In genomic region chr3:169980055-169980454, GRCh38 we compare ENCODE assay signal across 15 cellular contexts. TPM values are rescaled to one million over a fixed set of nuclear protein-coding genes. Genes with fewer than 3 reads are reported as not detected.
DNase-seq lines count a peak whose midpoint lies in the region; ATAC-seq and TF ChIP-seq lines count a peak whose summit lies in the region.
"Had no signal": no experiment of that assay in that cellular context is flagged by ENCODE, and none has a peak within 500 bp of the region (broad histone marks: within the 10 kb centered on the region; RNA-seq: fewer than 3 reads in every experiment).

No MANE protein-coding gene starts in this region.

- no peaks in the 10 kb centered on the region for H3K9me2 ChIP-seq in SU-DHL-6 (replicated peaks; ENCODE audit: insufficient read depth, low read length)

- WGBS in testis, 2 donors, result 82 to 94% methylated on average over 2 of the region's 2 CpGs
- WGBS in lower leg skin, 2 donors, result 79 to 80% methylated on average over 2 of the region's 2 CpGs

- peak overlapping the region; percentile 97 for H3K27ac ChIP-seq in SU-DHL-6 (ENCODE audit: low read depth, low read length)
- H3K27ac ChIP-seq in foreskin keratinocyte, result no peak overlapping the region
- no peak overlapping the region for H3K27ac ChIP-seq in testis

- H3K4me1 Mint-ChIP-seq in stimulated activated naive CD8-positive, alpha-beta T cell treated with anti-CD3 and anti-CD28 coated beads, Interleukin-15, amount 100 ng/mL, for 72 hours, result peaks cover 23% of the 10 kb centered on the region
- H3K4me1 Mint-ChIP-seq in activated CD4-positive, alpha-beta T cell treated with anti-CD3 and anti-CD28 coated beads, Interleukin-2, amount 10 ng/mL, durations not matched to agents 7 days and 5 days, result no peaks in the 10 kb centered on the region

- H3K4me1 ChIP-seq in foreskin keratinocyte (no peaks in the 10 kb centered on the region), testis (no peaks in the 10 kb centered on the region)

- no peak overlapping the region for H3K9ac ChIP-seq in SU-DHL-6 (ENCODE audit: low read length)
- H3K9ac ChIP-seq: BLaER1 treated with 17β-estradiol and CSF1 and Interleukin-3, amounts not matched to agents 10 nM and 100 nM had no signal

- no peak for DNase-seq in stimulated activated naive CD8-positive, alpha-beta T cell treated with anti-CD3 and anti-CD28 coated beads, Interleukin-15, Interleukin-2, amounts not matched to agents 100 U/mL and 50 U/mL, for 24 hours
- DNase-seq in stimulated activated naive CD8-positive, alpha-beta T cell treated with anti-CD3 and anti-CD28 coated beads, Interleukin-15, amount 100 ng/mL, for 72 hours, result no peak
- DNase-seq in foreskin keratinocyte (peak; percentile 18 to 19), testis (no peak), lower leg skin (ENCODE audit: low spot score in 2 of 2) (no peak)
- no peak for DNase-seq in activated CD4-positive, alpha-beta T cell treated with anti-CD3 and anti-CD28 coated beads, Interleukin-2, amount 10 ng/mL, durations not matched to agents 7 days and 5 days
- DNase-seq: activated CD4-positive, alpha-beta memory T cell treated with anti-CD3 and anti-CD28 coated beads, Interleukin-2, amount 10 ng/mL, durations not matched to agents 7 days and 5 days; GF-D8; hippocampal formation; mammary epithelial cell; NCI-H2171; PC-3 had no signal

- no peak overlapping the region for H3K27ac Mint-ChIP-seq in stimulated activated naive CD8-positive, alpha-beta T cell treated with anti-CD3 and anti-CD28 coated beads, Interleukin-15, amount 100 ng/mL, for 72 hours
- no peak overlapping the region for H3K27ac Mint-ChIP-seq in activated CD4-positive, alpha-beta T cell treated with anti-CD3 and anti-CD28 coated beads, Interleukin-2, amount 10 ng/mL, durations not matched to agents 7 days and 5 days
- H3K27ac Mint-ChIP-seq: activated CD4-positive, alpha-beta memory T cell treated with anti-CD3 and anti-CD28 coated beads, Interleukin-2, amount 10 ng/mL, durations not matched to agents 7 days and 5 days had no signal

- POLR2A ChIA-PET in activated CD4-positive, alpha-beta T cell treated with anti-CD3 and anti-CD28 coated beads, Interleukin-2, amount 10 ng/mL, durations not matched to agents 7 days and 5 days (lab: Charles Lee), result interaction anchor here (0.6 kb wide), 1 partner anchor 37 kb away, joined by 6 read pairs; no protein-coding TSS in a partner anchor

- no peak for TF ChIP-seq POLR2A in testis (IDR thresholded peaks at IDR 0.05)
- TF ChIP-seq POLR2A in lower leg skin (IDR thresholded peaks at IDR 0.05), result no peak

- ATAC-seq in stimulated activated naive CD8-positive, alpha-beta T cell treated with anti-CD3 and anti-CD28 coated beads, Interleukin-15, Interleukin-2, amounts not matched to agents 100 U/mL and 50 U/mL, for 24 hours, result peak; percentile 36
- ATAC-seq in stimulated activated naive CD8-positive, alpha-beta T cell treated with anti-CD3 and anti-CD28 coated beads, Interleukin-15, amount 100 ng/mL, for 72 hours, result no peak
- ATAC-seq in foreskin keratinocyte, result no peak
- ATAC-seq in GM18870 (IDR thresholded peaks at IDR 0.05; ENCODE audit: unreplicated experiment), result no peak
- ATAC-seq: PC-3 had no signal

- H3K36me3 ChIP-seq in SU-DHL-6 (ENCODE audit: low read length) (peaks cover 94% of the 10 kb centered on the region), testis (ENCODE audit: low read depth, missing control alignments) (no peaks in the 10 kb centered on the region)

- TF ChIP-seq CTCF in SU-DHL-6 (IDR thresholded peaks at IDR 0.05; ENCODE audit: insufficient read depth, low read length, poor library complexity, severe bottlenecking) (no peak), foreskin keratinocyte (conservative IDR thresholded peaks at IDR 0.05) (no peak), testis (IDR thresholded peaks at IDR 0.05) (no peak), lower leg skin (IDR thresholded peaks at IDR 0.05) (no peak)

- H3K4me3 ChIP-seq in SU-DHL-6 (ENCODE audit: insufficient read depth, low read length, poor library complexity, severe bottlenecking) (no peak overlapping the region), testis (no peak overlapping the region), lower leg skin (ENCODE audit: low read depth, poor library complexity, severe bottlenecking) (no peak overlapping the region)
- H3K4me3 ChIP-seq: BLaER1 treated with 17β-estradiol and CSF1 and Interleukin-3, amounts not matched to agents 10 nM and 100 nM had no signal

- peaks cover 76% of the 10 kb centered on the region for H3K79me2 ChIP-seq in SU-DHL-6 (ENCODE audit: insufficient read depth, low read length)

- peaks cover 80% of the 10 kb centered on the region for H3F3A ChIP-seq in SU-DHL-6 (ENCODE audit: insufficient read depth)

- intact Hi-C loops in testis (cut with DNase I; ENCODE audit: low total_unique reads), result no loop called here
- intact Hi-C loops in lower leg skin (cut with DNase I; ENCODE audit: low total_unique reads), result no loop called here

- H3K27me3 ChIP-seq in SU-DHL-6 (ENCODE audit: low read length) (no peaks in the 10 kb centered on the region), foreskin keratinocyte (no peaks in the 10 kb centered on the region), testis (no peaks in the 10 kb centered on the region)
- H3K27me3 ChIP-seq: BLaER1 treated with 17β-estradiol and CSF1 and Interleukin-3, amounts not matched to agents 10 nM and 100 nM had no signal

- no peaks in the 10 kb centered on the region for H4K20me1 ChIP-seq in SU-DHL-6 (ENCODE audit: low read depth, low read length)

- H2AFZ ChIP-seq in SU-DHL-6 (ENCODE audit: low read depth, low read length, severe bottlenecking), result no peak overlapping the region

- H3K9me3 Mint-ChIP-seq in stimulated activated naive CD8-positive, alpha-beta T cell treated with anti-CD3 and anti-CD28 coated beads, Interleukin-15, amount 100 ng/mL, for 72 hours, result no peaks in the 10 kb centered on the region
- no peaks in the 10 kb centered on the region for H3K9me3 Mint-ChIP-seq in activated CD4-positive, alpha-beta T cell treated with anti-CD3 and anti-CD28 coated beads, Interleukin-2, amount 10 ng/mL, durations not matched to agents 7 days and 5 days
- H3K9me3 Mint-ChIP-seq: activated CD4-positive, alpha-beta memory T cell treated with anti-CD3 and anti-CD28 coated beads, Interleukin-2, amount 10 ng/mL, durations not matched to agents 7 days and 5 days had no signal

- peaks cover 54% of the 10 kb centered on the region for H3K36me3 Mint-ChIP-seq in activated CD4-positive, alpha-beta T cell treated with anti-CD3 and anti-CD28 coated beads, Interleukin-2, amount 10 ng/mL, durations not matched to agents 7 days and 5 days (ENCODE audit: low read depth)

- H3K4me3 Mint-ChIP-seq in stimulated activated naive CD8-positive, alpha-beta T cell treated with anti-CD3 and anti-CD28 coated beads, Interleukin-15, amount 100 ng/mL, for 72 hours, result no peak overlapping the region
- H3K4me3 Mint-ChIP-seq in activated CD4-positive, alpha-beta T cell treated with anti-CD3 and anti-CD28 coated beads, Interleukin-2, amount 10 ng/mL, durations not matched to agents 7 days and 5 days, result no peak overlapping the region
- H3K4me3 Mint-ChIP-seq: activated CD4-positive, alpha-beta memory T cell treated with anti-CD3 and anti-CD28 coated beads, Interleukin-2, amount 10 ng/mL, durations not matched to agents 7 days and 5 days had no signal

- no peak overlapping the region for H3K4me2 ChIP-seq in SU-DHL-6 (ENCODE audit: low read depth, low read length, poor library complexity, severe bottlenecking)

- H3K9me3 ChIP-seq in SU-DHL-6 (ENCODE audit: insufficient read depth, low read length) (no peaks in the 10 kb centered on the region), testis (no peaks in the 10 kb centered on the region)

- H3K27me3 Mint-ChIP-seq in stimulated activated naive CD8-positive, alpha-beta T cell treated with anti-CD3 and anti-CD28 coated beads, Interleukin-15, amount 100 ng/mL, for 72 hours, result no peaks in the 10 kb centered on the region
- H3K27me3 Mint-ChIP-seq in activated CD4-positive, alpha-beta T cell treated with anti-CD3 and anti-CD28 coated beads, Interleukin-2, amount 10 ng/mL, durations not matched to agents 7 days and 5 days, result no peaks in the 10 kb centered on the region
- H3K27me3 Mint-ChIP-seq: activated CD4-positive, alpha-beta memory T cell treated with anti-CD3 and anti-CD28 coated beads, Interleukin-2, amount 10 ng/mL, durations not matched to agents 7 days and 5 days had no signal

- CTCF ChIA-PET in activated CD4-positive, alpha-beta T cell treated with anti-CD3 and anti-CD28 coated beads, Interleukin-2, amount 10 ng/mL, durations not matched to agents 7 days and 5 days (lab: Charles Lee), result interaction anchor here (0.6 to 3.1 kb wide), 2 partner anchors 13 to 541 kb away, joined by 3 to 9 read pairs; partner anchors contain the start of gene SEC62

RNA-seq across cellular contexts. Expression of gene SEC62, which starts 13.4 kb away (rescaled TPM):
- total RNA-seq in foreskin keratinocyte, result 38.2 and 50.0 TPM in 2 replicates
- polyA plus RNA-seq in foreskin keratinocyte, result 48.9 and 50.4 TPM in 2 replicates
- 10 to 100 TPM; 44.7 to 45.1 TPM for total RNA-seq in testis
- 23.2 TPM for polyA plus RNA-seq in testis (ENCODE audit: insufficient read depth, low read depth, low replicate concordance)
- total RNA-seq in lower leg skin, result 10 to 100 TPM; 16.5 to 28.8 (median 22.8) TPM
- 10 to 100 TPM; 61.0 to 63.1 TPM for total RNA-seq in activated CD4-positive, alpha-beta T cell treated with anti-CD3 and anti-CD28 coated beads, Interleukin-2, amount 10 ng/mL, durations not matched to agents 7 days and 5 days

RNA-seq across cellular contexts. Expression of gene GPR160, which starts 57.7 kb away (rescaled TPM):
- total RNA-seq in foreskin keratinocyte (0.10 and 0.42 TPM in 2 replicates), testis (1 to 10 TPM; 3.9 to 4.2 TPM), lower leg skin (1 to 10 TPM; 1.5 to 6.3 (median 3.3) TPM)
- polyA plus RNA-seq in foreskin keratinocyte (0.17 and 0.31 TPM in 2 replicates), testis (ENCODE audit: insufficient read depth, low read depth, low replicate concordance) (10.4 TPM)
- 1 to 10 TPM; 6.1 to 6.2 TPM for total RNA-seq in activated CD4-positive, alpha-beta T cell treated with anti-CD3 and anti-CD28 coated beads, Interleukin-2, amount 10 ng/mL, durations not matched to agents 7 days and 5 days

Comparison
In these comparisons a context has a peak if more than half of its experiments do, and no peak if none do; other contexts are left out.
1. DNase-seq: peak in foreskin keratinocyte (2 of 2); none in stimulated activated naive CD8-positive, alpha-beta T cell treated with anti-CD3 and anti-CD28 coated beads, Interleukin-15, Interleukin-2, amounts not matched to agents 100 U/mL and 50 U/mL, for 24 hours (single experiment), stimulated activated naive CD8-positive, alpha-beta T cell treated with anti-CD3 and anti-CD28 coated beads, Interleukin-15, amount 100 ng/mL, for 72 hours (0 of 2), testis (single experiment), lower leg skin (0 of 2) and activated CD4-positive, alpha-beta T cell treated with anti-CD3 and anti-CD28 coated beads, Interleukin-2, amount 10 ng/mL, durations not matched to agents 7 days and 5 days (single experiment).